21 cellular contexts compared by ENCODE assay signal in genomic region chr10:3445688-3446087, GRCh38.
"Had no signal": no experiment of that assay in that cellular context is flagged by ENCODE, and none has a peak within 500 bp of the region (broad histone marks: within the 10 kb centered on the region; RNA-seq: fewer than 3 reads in every experiment).

No MANE protein-coding gene starts in this region.

- H3K27me3 ChIP-seq: ascending aorta, suprapubic skin, vagina had no signal

- H3K4me3 ChIP-seq: ascending aorta, coronary artery, psoas muscle, skin epidermis, suprapubic skin, vagina had no signal

- H3K4me1 ChIP-seq: ascending aorta, psoas muscle, suprapubic skin, vagina had no signal

- H3K36me3 Mint-ChIP-seq: activated CD4-positive, alpha-beta memory T cell treated with anti-CD3 and anti-CD28 coated beads for 36 hours; activated CD8-positive, alpha-beta memory T cell treated with anti-CD3 and anti-CD28 coated beads, Interleukin-2, amount 10 ng/mL, durations not matched to agents 7 days and 5 days; naive thymus-derived CD8-positive, alpha-beta T cell had no signal

- H3K9me3 Mint-ChIP-seq: activated CD4-positive, alpha-beta memory T cell treated with anti-CD3 and anti-CD28 coated beads for 36 hours; activated T-helper 17 cell treated with anti-CD3 and anti-CD28 coated beads, Interleukin-2, amount 50 U/mL, for 72 hours; stimulated activated naive CD8-positive, alpha-beta T cell treated with anti-CD3 and anti-CD28 coated beads, Interleukin-15, amount 100 ng/mL, for 72 hours had no signal

- DNase-seq: activated CD4-positive, alpha-beta memory T cell treated with anti-CD3 and anti-CD28 coated beads for 36 hours; activated CD4-positive, alpha-beta T cell treated with anti-CD3 and anti-CD28 coated beads for 36 hours; activated CD8-positive, alpha-beta memory T cell treated with anti-CD3 and anti-CD28 coated beads, Interleukin-2, amount 10 ng/mL, durations not matched to agents 7 days and 5 days; activated naive CD4-positive, alpha-beta T cell; erythroblast; left cardiac atrium; mesendoderm; naive thymus-derived CD8-positive, alpha-beta T cell; psoas muscle; right cardiac atrium; stimulated activated CD4-positive, alpha-beta T cell treated with anti-CD3 and anti-CD28 coated beads, Interleukin-15, amount 100 ng/mL, for 24 hours; stimulated activated CD4-positive, alpha-beta T cell treated with anti-CD3 and anti-CD28 coated beads, Interleukin-2, amount 100 ng/mL, for 48 hours; stimulated activated naive CD8-positive, alpha-beta T cell treated with anti-CD3 and anti-CD28 coated beads, Interleukin-15, amount 100 ng/mL, for 72 hours; trophoblast cell had no signal

- FAIRE-seq: islet of Langerhans had no signal

- H3K36me3 ChIP-seq: ascending aorta, suprapubic skin, vagina had no signal

- H3K4me3 Mint-ChIP-seq: activated CD4-positive, alpha-beta memory T cell treated with anti-CD3 and anti-CD28 coated beads for 36 hours; activated CD4-positive, alpha-beta T cell treated with anti-CD3 and anti-CD28 coated beads for 36 hours; activated CD8-positive, alpha-beta memory T cell treated with anti-CD3 and anti-CD28 coated beads, Interleukin-2, amount 10 ng/mL, durations not matched to agents 7 days and 5 days; activated T-helper 17 cell treated with anti-CD3 and anti-CD28 coated beads, Interleukin-2, amount 50 U/mL, for 72 hours; naive thymus-derived CD8-positive, alpha-beta T cell; stimulated activated naive CD8-positive, alpha-beta T cell treated with anti-CD3 and anti-CD28 coated beads, Interleukin-15, amount 100 ng/mL, for 72 hours had no signal

- ATAC-seq: activated CD4-positive, alpha-beta T cell treated with anti-CD3 and anti-CD28 coated beads for 36 hours; activated CD8-positive, alpha-beta memory T cell treated with anti-CD3 and anti-CD28 coated beads, Interleukin-2, amount 10 ng/mL, durations not matched to agents 7 days and 5 days; activated T-helper 17 cell treated with anti-CD3 and anti-CD28 coated beads, Interleukin-2, amount 50 U/mL, for 72 hours; left cardiac atrium; naive thymus-derived CD8-positive, alpha-beta T cell; psoas muscle; right cardiac atrium; stimulated activated naive CD8-positive, alpha-beta T cell treated with anti-CD3 and anti-CD28 coated beads, Interleukin-15, amount 100 ng/mL, for 72 hours had no signal

- H3K4me1 Mint-ChIP-seq: activated CD8-positive, alpha-beta memory T cell treated with anti-CD3 and anti-CD28 coated beads, Interleukin-2, amount 10 ng/mL, durations not matched to agents 7 days and 5 days; activated T-helper 17 cell treated with anti-CD3 and anti-CD28 coated beads, Interleukin-2, amount 50 U/mL, for 72 hours; stimulated activated naive CD8-positive, alpha-beta T cell treated with anti-CD3 and anti-CD28 coated beads, Interleukin-15, amount 100 ng/mL, for 72 hours had no signal

- H3K27ac ChIP-seq: ascending aorta, coronary artery, psoas muscle, skin epidermis, suprapubic skin, vagina had no signal

- H3K9me3 ChIP-seq: ascending aorta, psoas muscle, suprapubic skin, vagina had no signal
